Comparison of ENCODE assay signal across 16 cellular contexts in genomic region chr6:100464162-100464851, GRCh38. TPM values are rescaled to one million over a fixed set of nuclear protein-coding genes. Genes with fewer than 3 reads are reported as not detected.
DNase-seq lines count a peak whose midpoint lies in the region; ATAC-seq and TF ChIP-seq lines count a peak whose summit lies in the region.
"Had no signal": no experiment of that assay in that cellular context is flagged by ENCODE, and none has a peak within 500 bp of the region (broad histone marks: within the 10 kb centered on the region; RNA-seq: fewer than 3 reads in every experiment).

No MANE protein-coding gene starts in this region.

- H3K36me3 Mint-ChIP-seq in naive thymus-derived CD8-positive, alpha-beta T cell: peaks cover 8 to 34% (median 16%) of the 10 kb centered on the region in 3 donors

- H3K27me3 Mint-ChIP-seq in naive thymus-derived CD8-positive, alpha-beta T cell: peaks cover 5 to 80% (median 55%) of the 10 kb centered on the region in 5 donors

- TF ChIP-seq CTCF in AG04449 (IDR thresholded peaks at IDR 0.05; ENCODE audit: insufficient read depth, low read length, missing control alignments): no peak
- no peak for TF ChIP-seq CTCF in GM12865 (IDR thresholded peaks at IDR 0.05; ENCODE audit: insufficient read depth, low read depth, low read length, missing control alignments)
- TF ChIP-seq CTCF in colonic mucosa (IDR thresholded peaks at IDR 0.05): no peak

- peak overlapping the region in 6 of 10 donors; percentile 25 to 70 (median 50) for H3K4me3 Mint-ChIP-seq in naive thymus-derived CD8-positive, alpha-beta T cell

- H3K36me3 ChIP-seq in colonic mucosa: no peaks in the 10 kb centered on the region
- H3K36me3 ChIP-seq: upper lobe of right lung had no signal

- H3K9ac ChIP-seq in colonic mucosa (ENCODE audit: low read depth in 2 of 2, low read length in 2 of 2): no peak overlapping the region
- H3K9ac ChIP-seq: KMS-11 had no signal

- H3K4me3 ChIP-seq in AG04449 (ENCODE audit: low read depth, low read length) (peak overlapping the region; percentile 83), GM12865 (ENCODE audit: low read depth, low read length) (peak overlapping the region; percentile 13; the same call in 1 of the 2 replicates), colonic mucosa (peak overlapping the region; percentile 11)
- H3K4me3 ChIP-seq: upper lobe of right lung had no signal

- H3K27ac Mint-ChIP-seq in naive thymus-derived CD8-positive, alpha-beta T cell: no peak overlapping the region
- H3K27ac Mint-ChIP-seq: activated T-cell treated with anti-CD3 and anti-CD28 coated beads, Interleukin-2, amount 50 U/mL, for 24 hours had no signal

- POLR2A ChIA-PET in AG04449 (lab: Yijun Ruan, JAX): interaction anchor here (0.9 to 1.6 kb wide), 4 partner anchors 10 to 363 kb away, joined by 3 to 7 read pairs (median 4); no protein-coding TSS in a partner anchor
- POLR2A ChIA-PET in naive thymus-derived CD8-positive, alpha-beta T cell (lab: Charles Lee): no interaction called here

- H3K4me1 ChIP-seq in colonic mucosa: peaks cover 4% of the 10 kb centered on the region

- peaks cover 8 to 76% (median 24%) of the 10 kb centered on the region in 9 donors for H3K9me3 Mint-ChIP-seq in naive thymus-derived CD8-positive, alpha-beta T cell

- peaks cover 10 to 29% (median 23%) of the 10 kb centered on the region in 4 donors for H3K4me1 Mint-ChIP-seq in naive thymus-derived CD8-positive, alpha-beta T cell

- H3K9me3 ChIP-seq in colonic mucosa: no peaks in the 10 kb centered on the region
- H3K9me3 ChIP-seq: upper lobe of right lung had no signal

- CTCF ChIA-PET in AG04449 (lab: Yijun Ruan, JAX): interaction anchor here (0.7 to 5.1 kb wide), 14 partner anchors 11 to 363 kb away, joined by 3 to 46 read pairs (median 4); no protein-coding TSS in a partner anchor

- H3K27me3 ChIP-seq in colonic mucosa: peaks cover 96% of the 10 kb centered on the region

- intact Hi-C loops in colonic mucosa (cut with DNase I): no loop called here

- ATAC-seq in naive thymus-derived CD8-positive, alpha-beta T cell: no peak
- no peak for ATAC-seq in HG03432 (IDR thresholded peaks at IDR 0.05; ENCODE audit: unreplicated experiment)

- DNase-seq in AG04449 (ENCODE audit: low read depth, low spot score) (no peak), GM12865 (ENCODE audit: low read depth) (no peak), colonic mucosa (no peak), NCI-H774 (lab: John Stamatoyannopoulos, UW) (no peak), NOMO-1 treated with DMSO at 0.1 percent for 48 hours (lab: John Stamatoyannopoulos, UW; ENCODE audit: unreplicated experiment) (no peak), SHP77 treated with DMSO at 0.1 percent for 48 hours (lab: John Stamatoyannopoulos, UW) (no peak)
- DNase-seq in naive thymus-derived CD8-positive, alpha-beta T cell: no peak
- DNase-seq: activated T-cell treated with anti-CD3 and anti-CD28 coated beads, Interleukin-2, amount 50 U/mL, for 24 hours; DND-41; effector CD4-positive, alpha-beta T cell; stimulated activated CD4-positive, alpha-beta T cell treated with anti-CD3 and anti-CD28 coated beads, Interleukin-1b, Interleukin-23, amount 100 ng/mL, for 48 hours; upper lobe of right lung had no signal

- H3K27ac ChIP-seq in colonic mucosa: no peak overlapping the region
- H3K27ac ChIP-seq: KMS-11, upper lobe of right lung had no signal

RNA-seq across cellular contexts. Expression of gene SIM1, which starts 0.4 kb away (rescaled TPM):
- total RNA-seq in colonic mucosa: under 1 TPM in 1 of 2 donors, not detected in 1; 0.16 TPM
- not detected for total RNA-seq in naive thymus-derived CD8-positive, alpha-beta T cell
- polyA plus RNA-seq in naive thymus-derived CD8-positive, alpha-beta T cell: not detected
- total RNA-seq: RPMI7951, upper lobe of right lung had no signal
- polyA plus RNA-seq: liver had no signal

Comparison
In these comparisons a context has a peak if more than half of its experiments do, and no peak if none do; other contexts are left out.
1. H3K4me3 ChIP-seq: peak in every context shown above with its lines; median percentile 83 in AG04449; 13 in GM12865; 11 in colonic mucosa.